In genomic region chr19:7652061-7652641, GRCh38 we compare ENCODE assay signal across 9 cellular contexts. TPM values are rescaled to one million over a fixed set of nuclear protein-coding genes. Genes with fewer than 3 reads are reported as not detected.
DNase-seq lines count a peak whose midpoint lies in the region; ATAC-seq, FAIRE-seq and TF ChIP-seq lines count a peak whose summit lies in the region.
"Had no signal": no experiment of that assay in that cellular context is flagged by ENCODE, and none has a peak within 500 bp of the region (broad histone marks: within the 10 kb centered on the region; RNA-seq: fewer than 3 reads in every experiment).

No MANE protein-coding gene starts in this region.

- POLR2A ChIA-PET in H1 (lab: Charles Lee; ENCODE audit: partially characterized antibody): interaction anchor here (1.6 kb wide), 1 partner anchor 11 kb away, joined by 7 read pairs; no protein-coding TSS in a partner anchor

- H3K27me3 Mint-ChIP-seq in mesothelial cell of epicardium (ENCODE audit: low read depth): peaks cover 19% of the 10 kb centered on the region

- TF ChIP-seq POLR2A in H1 (IDR thresholded peaks at IDR 0.05; ENCODE audit: control extremely low read depth in 1 of 2, low read depth in 2 of 2, low read length in 2 of 2): no peak

- H2AFZ ChIP-seq in H1 (ENCODE audit: low read length): 0 out of 2 replicates have a peak overlapping the region, but pooled peaks have one; percentile 62

- no peak overlapping the region for H3K4ac ChIP-seq in H1 (replicated peaks; ENCODE audit: insufficient read length, low read depth, low read length)

- no peak overlapping the region for H2BK12ac ChIP-seq in H1 (ENCODE audit: low read depth, low read length)

- no peak overlapping the region for H4K91ac ChIP-seq in H1 (replicated peaks; ENCODE audit: insufficient read length, low read length)

- H4K20me1 ChIP-seq in H1 (replicated peaks in 1 of 2; ENCODE audit: control insufficient read depth in 1 of 2, insufficient read depth in 2 of 2, low read length in 2 of 2): peaks cover 0 to 1% of the 10 kb centered on the region in 2 experiments

- no peaks in the 10 kb centered on the region for H3K9me3 ChIP-seq in NT2/D1 (ENCODE audit: insufficient read depth, low read length)
- no peaks in the 10 kb centered on the region for H3K9me3 ChIP-seq in H1 (ENCODE audit: insufficient read depth in 2 of 2, low read depth in 1 of 2, low read length in 1 of 2)

- FAIRE-seq in H1 (lab: Jason Lieb, UNC): peak; percentile 74
- FAIRE-seq: TTC549 had no signal

- H3K23me2 ChIP-seq in H1 (ENCODE audit: low read depth, low read length): 0 out of 2 replicates have a peak, but pooled peaks cover 2% of the 10 kb centered on the region

- no peak overlapping the region for H3K14ac ChIP-seq in H1 (ENCODE audit: insufficient read length)

- CTCF ChIA-PET in H1 (lab: Charles Lee; ENCODE audit: partially characterized antibody): interaction anchor here (0.6 to 3.1 kb wide), 20 partner anchors 9 to 503 kb away, joined by 3 to 13 read pairs (median 4); partner anchors contain the start of genes RETN, STXBP2 and TRAPPC5

- no peak overlapping the region for H2BK20ac ChIP-seq in H1 (ENCODE audit: low read length)

- no peak overlapping the region for H3K27ac ChIP-seq in H1 (ENCODE audit: low read depth, low read length)

- peak overlapping the region; percentile 8 for H3K4me3 ChIP-seq in NT2/D1 (ENCODE audit: insufficient read length, low read depth)
- H3K4me3 ChIP-seq in H1 (ENCODE audit: extremely low read depth in 1 of 4, insufficient read depth in 2 of 4, low read depth in 3 of 4, low read length in 4 of 4): peak overlapping the region in 2 of 4 experiments; percentile 0 to 45; a peak in 2 of 8 replicates

- H3K23ac ChIP-seq in H1 (ENCODE audit: insufficient read length): no peak overlapping the region

- 16% methylated on average over 28 of the region's 28 CpGs; no CpG with 5 or more reads in 1 of the 2 experiments for WGBS in H1 (ENCODE audit: extremely low coverage in 1 of 2, insufficient coverage in 1 of 2, insufficient read length in 1 of 2, insufficient replicate concordance in 2 of 2, low coverage in 1 of 2, low lambda C conversion rate in 2 of 2, missing lambda C conversion rate in 1 of 2), 2 experiments

- no peaks in the 10 kb centered on the region for H3K36me3 Mint-ChIP-seq in mesothelial cell of epicardium

- no peaks in the 10 kb centered on the region for H3K9me3 Mint-ChIP-seq in mesothelial cell of epicardium

- peaks cover 27% of the 10 kb centered on the region for H3K27me3 ChIP-seq in NT2/D1 (ENCODE audit: insufficient read depth, insufficient read length)
- H3K27me3 ChIP-seq in H1 (replicated peaks in 1 of 4; ENCODE audit: control insufficient read depth in 3 of 4, extremely low read depth in 1 of 4, insufficient read depth in 3 of 4, low read length in 3 of 4): peaks cover 2 to 18% (median 6%) of the 10 kb centered on the region in 4 experiments

- peak; percentile 70 for DNase-seq in COLO668 (lab: John Stamatoyannopoulos, UW; ENCODE audit: unreplicated experiment)
- peak in 72 of 76 experiments; percentile 21 to 90 (median 74) for DNase-seq in HUDEP-2 (lab: John Stamatoyannopoulos, UW; ENCODE audit: unreplicated experiment in 76 of 76)
- DNase-seq in NT2/D1 (ENCODE audit: low read depth, low spot score): peak; percentile 66
- peak; percentile 50 for DNase-seq in activated CD8-positive, alpha-beta memory T cell treated with anti-CD3 and anti-CD28 coated beads, Interleukin-2, amount 50 U/mL, for 1 hour (ENCODE audit: extremely low read depth)
- DNase-seq in H1 (ENCODE audit: low read depth in 1 of 2, low spot score in 2 of 2): peak; percentile 49 to 99
- DNase-seq in mesothelial cell of epicardium (ENCODE audit: low spot score in 2 of 2, unreplicated experiment in 2 of 2): peak; percentile 74 to 96
- peak; percentile 59 to 64 for DNase-seq in stimulated activated CD8-positive, alpha-beta memory T cell treated with anti-CD3 and anti-CD28 coated beads, Interleukin-15, amount 100 ng/mL, for 4 hours (ENCODE audit: low read depth in 2 of 2)

- H3K4me2 ChIP-seq in H1 (ENCODE audit: insufficient read depth in 1 of 2, low read depth in 2 of 2, low read length in 2 of 2): peak overlapping the region; percentile 50 to 70

- no peak overlapping the region for H2BK120ac ChIP-seq in H1 (replicated peaks; ENCODE audit: low read depth, low read length)

- no peaks in the 10 kb centered on the region for H3K79me1 ChIP-seq in H1 (ENCODE audit: low read depth, low read length)

- H2BK15ac ChIP-seq in H1 (ENCODE audit: low read length): no peak overlapping the region

- no peak overlapping the region for H3K56ac ChIP-seq in H1 (replicated peaks; ENCODE audit: insufficient read length, low read depth, low read length)

- no peaks in the 10 kb centered on the region for H3K79me2 ChIP-seq in H1 (ENCODE audit: control insufficient read depth in 1 of 2, insufficient read depth in 2 of 2, low read length in 2 of 2)

- peak overlapping the region; percentile 53 for H3K27ac Mint-ChIP-seq in mesothelial cell of epicardium

- peak overlapping the region; percentile 60 for H3K4me3 Mint-ChIP-seq in mesothelial cell of epicardium

- H3K4me1 Mint-ChIP-seq in mesothelial cell of epicardium: peaks cover 11% of the 10 kb centered on the region

- no peak overlapping the region for H4K8ac ChIP-seq in H1 (ENCODE audit: extremely low read depth, insufficient read depth, low read length)

- peaks cover 5% of the 10 kb centered on the region for H3K4me1 ChIP-seq in NT2/D1 (ENCODE audit: insufficient read depth, insufficient read length)
- H3K4me1 ChIP-seq in H1 (replicated peaks in 1 of 4; ENCODE audit: control insufficient read depth in 3 of 4, insufficient read depth in 4 of 4, low read length in 3 of 4): peaks cover 0 to 2% (median 0%) of the 10 kb centered on the region in 4 experiments; a peak in 4 of 7 replicates

- no peak for TF ChIP-seq EP300 in H1 (IDR thresholded peaks at IDR 0.05; ENCODE audit: borderline replicate concordance in 1 of 2, low read depth in 2 of 2, low read length in 2 of 2)

- TF ChIP-seq CTCF in H1 (IDR thresholded peaks at IDR 0.05; ENCODE audit: control extremely low read depth in 1 of 3, insufficient read depth in 1 of 3, low read depth in 1 of 3, low read length in 3 of 3) (peak; percentile 72 to 87 (median 79)), mesothelial cell of epicardium (IDR thresholded peaks at IDR 0.05; ENCODE audit: unreplicated experiment) (peak; percentile 100)

- TF ChIP-seq RAD21 in H1 (IDR thresholded peaks at IDR 0.05 in 1 of 2, conservative IDR thresholded peaks at IDR 0.05 in 1 of 2; ENCODE audit: low read depth in 2 of 2, low read length in 2 of 2): peak; percentile 58 to 59

- no peak overlapping the region for H3K18ac ChIP-seq in H1 (ENCODE audit: extremely low read depth, low read length)

- no peak for ATAC-seq in GM21717 (IDR thresholded peaks at IDR 0.05; ENCODE audit: unreplicated experiment)

- no peak overlapping the region for H2AK5ac ChIP-seq in H1 (ENCODE audit: low read depth, low read length)

- H3K9ac ChIP-seq in NT2/D1 (ENCODE audit: insufficient read length, low read depth): peak overlapping the region; percentile 29
- H3K9ac ChIP-seq in H1 (replicated peaks in 1 of 4; ENCODE audit: extremely low read depth in 1 of 4, low read depth in 3 of 4, low read length in 3 of 4): no peak overlapping the region

- H2BK5ac ChIP-seq in H1 (ENCODE audit: low read depth, low read length): no peak overlapping the region

- no peak overlapping the region for H4K5ac ChIP-seq in H1 (ENCODE audit: insufficient read length, low read depth, low read length)

- H3K36me3 ChIP-seq in NT2/D1 (ENCODE audit: insufficient read depth, insufficient read length, low read length) (peaks cover 9% of the 10 kb centered on the region), H1 (ENCODE audit: control insufficient read depth in 2 of 4, insufficient read depth in 4 of 4, low read length in 3 of 4) (0 out of 8 replicates have a peak, but pooled peaks cover 0 to under 1% (median 0%) of the 10 kb centered on the region in 4 experiments)

RNA-seq across cellular contexts. Expression of gene STXBP2, which starts 15.2 kb away (rescaled TPM):
- 51.5 and 52.9 TPM in 2 replicates for total RNA-seq in H1 (2021; fragmentation: NEBNext Ultra II Directional; extraction: Animal tissue kit (Norgen Biotek cat#: 25700))
- 53.8 and 82.7 TPM in 2 replicates for polyA plus RNA-seq in H1 (2011; rRNA removed)
- 74.0 TPM for polyA plus RNA-seq in H1 (2011; cell fraction: cytosol; rRNA removed)
- 172 TPM for polyA plus RNA-seq in H1 (2011; cell fraction: nucleus; rRNA removed)
- 66.0 to 89.4 TPM (median 79.0 TPM) in 4 replicates for polyA plus RNA-seq in H1 (2012, experiment 1 of 2)
- polyA plus RNA-seq in H1 (2012, experiment 2 of 2): 56.2 TPM
- 30.5 TPM for polyA plus RNA-seq in H1 (2013, experiment 1 of 2)
- polyA plus RNA-seq in H1 (2013, experiment 2 of 2): 28.4 TPM
- 91.9 and 150 TPM in 2 replicates for polyA minus RNA-seq in H1 (2011; rRNA and poly(A)+ RNA removed)
- 61.6 TPM for polyA minus RNA-seq in H1 (2011; cell fraction: cytosol; rRNA and poly(A)+ RNA removed)
- polyA minus RNA-seq in H1 (2011; cell fraction: nucleus; rRNA and poly(A)+ RNA removed): 100 TPM
- 88.1 to 99.0 TPM (median 97.7 TPM) in 3 replicates for total RNA-seq in mesothelial cell of epicardium

RNA-seq across cellular contexts. Expression of gene RETN, which starts 16.7 kb away (rescaled TPM):
- total RNA-seq in H1 (2021; fragmentation: NEBNext Ultra II Directional; extraction: Animal tissue kit (Norgen Biotek cat#: 25700)): not detected in 2 replicates
- polyA plus RNA-seq in H1 (2011; rRNA removed): not detected in 2 replicates
- not detected for polyA plus RNA-seq in H1 (2011; cell fraction: cytosol; rRNA removed)
- polyA plus RNA-seq in H1 (2011; cell fraction: nucleus; rRNA removed): not detected
- polyA plus RNA-seq in H1 (2012, experiment 1 of 2): not detected in 4 replicates
- not detected for polyA plus RNA-seq in H1 (2012, experiment 2 of 2)
- not detected for polyA plus RNA-seq in H1 (2013, experiment 1 of 2)
- not detected for polyA plus RNA-seq in H1 (2013, experiment 2 of 2)
- polyA minus RNA-seq in H1 (2011; rRNA and poly(A)+ RNA removed): not detected in 2 replicates
- not detected for polyA minus RNA-seq in H1 (2011; cell fraction: cytosol; rRNA and poly(A)+ RNA removed)
- polyA minus RNA-seq in H1 (2011; cell fraction: nucleus; rRNA and poly(A)+ RNA removed): not detected
- not detected in 3 replicates for total RNA-seq in mesothelial cell of epicardium

RNA-seq across cellular contexts. Expression of gene PCP2, which starts 18.6 kb away (rescaled TPM):
- not detected in 2 replicates for total RNA-seq in H1 (2021; fragmentation: NEBNext Ultra II Directional; extraction: Animal tissue kit (Norgen Biotek cat#: 25700))
- polyA plus RNA-seq in H1 (2011; rRNA removed): 0.49 TPM in 1 of 2 replicates, not detected in the other
- 0.19 TPM for polyA plus RNA-seq in H1 (2011; cell fraction: cytosol; rRNA removed)
- polyA plus RNA-seq in H1 (2011; cell fraction: nucleus; rRNA removed): 0.66 TPM
- polyA plus RNA-seq in H1 (2012, experiment 1 of 2): 0.36 to 0.39 TPM in 2 of 4 replicates, not detected in the others
- not detected for polyA plus RNA-seq in H1 (2012, experiment 2 of 2)
- 0.67 TPM for polyA plus RNA-seq in H1 (2013, experiment 1 of 2)
- polyA plus RNA-seq in H1 (2013, experiment 2 of 2): 0.42 TPM
- polyA minus RNA-seq in H1 (2011; rRNA and poly(A)+ RNA removed): not detected in 2 replicates
- not detected for polyA minus RNA-seq in H1 (2011; cell fraction: cytosol; rRNA and poly(A)+ RNA removed)
- not detected for polyA minus RNA-seq in H1 (2011; cell fraction: nucleus; rRNA and poly(A)+ RNA removed)
- total RNA-seq in mesothelial cell of epicardium: 1.5 to 2.5 TPM (median 1.7 TPM) in 3 replicates

RNA-seq across cellular contexts. Expression of gene PET100, which starts 22.6 kb away (rescaled TPM):
- 105 and 127 TPM in 2 replicates for total RNA-seq in H1 (2021; fragmentation: NEBNext Ultra II Directional; extraction: Animal tissue kit (Norgen Biotek cat#: 25700))
- polyA plus RNA-seq in H1 (2011; rRNA removed): 36.1 and 80.8 TPM in 2 replicates
- 37.9 TPM for polyA plus RNA-seq in H1 (2011; cell fraction: cytosol; rRNA removed)
- polyA plus RNA-seq in H1 (2011; cell fraction: nucleus; rRNA removed): 9.1 TPM
- polyA plus RNA-seq in H1 (2012, experiment 1 of 2): 53.2 to 137 TPM (median 92.4 TPM) in 4 replicates
- polyA plus RNA-seq in H1 (2012, experiment 2 of 2): 130 TPM
- polyA plus RNA-seq in H1 (2013, experiment 1 of 2): 453 TPM
- polyA plus RNA-seq in H1 (2013, experiment 2 of 2): 571 TPM
- polyA minus RNA-seq in H1 (2011; rRNA and poly(A)+ RNA removed): 2.3 TPM in 2 replicates
- 20.3 TPM for polyA minus RNA-seq in H1 (2011; cell fraction: cytosol; rRNA and poly(A)+ RNA removed)
- polyA minus RNA-seq in H1 (2011; cell fraction: nucleus; rRNA and poly(A)+ RNA removed): 9.6 TPM
- 139 to 152 TPM (median 149 TPM) in 3 replicates for total RNA-seq in mesothelial cell of epicardium

RNA-seq across cellular contexts. Expression of gene XAB2, which starts 22.8 kb away (rescaled TPM):
- 49.4 and 51.4 TPM in 2 replicates for total RNA-seq in H1 (2021; fragmentation: NEBNext Ultra II Directional; extraction: Animal tissue kit (Norgen Biotek cat#: 25700))
- polyA plus RNA-seq in H1 (2011; rRNA removed): 48.2 and 74.4 TPM in 2 replicates
- 56.2 TPM for polyA plus RNA-seq in H1 (2011; cell fraction: cytosol; rRNA removed)
- polyA plus RNA-seq in H1 (2011; cell fraction: nucleus; rRNA removed): 166 TPM
- 39.3 to 55.5 TPM (median 54.8 TPM) in 4 replicates for polyA plus RNA-seq in H1 (2012, experiment 1 of 2)
- polyA plus RNA-seq in H1 (2012, experiment 2 of 2): 49.8 TPM
- 24.5 TPM for polyA plus RNA-seq in H1 (2013, experiment 1 of 2)
- 21.8 TPM for polyA plus RNA-seq in H1 (2013, experiment 2 of 2)
- 50.0 and 55.8 TPM in 2 replicates for polyA minus RNA-seq in H1 (2011; rRNA and poly(A)+ RNA removed)
- 50.0 TPM for polyA minus RNA-seq in H1 (2011; cell fraction: cytosol; rRNA and poly(A)+ RNA removed)
- 40.0 TPM for polyA minus RNA-seq in H1 (2011; cell fraction: nucleus; rRNA and poly(A)+ RNA removed)
- 43.9 to 46.6 TPM (median 44.6 TPM) in 3 replicates for total RNA-seq in mesothelial cell of epicardium
